ENCODE assay signal across 10 cellular contexts in genomic region chr16:68090109-68090508, GRCh38. TPM values are rescaled to one million over a fixed set of nuclear protein-coding genes. Genes with fewer than 3 reads are reported as not detected.
DNase-seq lines count a peak whose midpoint lies in the region; ATAC-seq and TF ChIP-seq lines count a peak whose summit lies in the region.
"Had no signal": no experiment of that assay in that cellular context is flagged by ENCODE, and none has a peak within 500 bp of the region (broad histone marks: within the 10 kb centered on the region; RNA-seq: fewer than 3 reads in every experiment).

No MANE protein-coding gene starts in this region.

- H3K4me3 Mint-ChIP-seq in activated T-cell treated with anti-CD3 and anti-CD28 coated beads, Interleukin-2, amount 50 U/mL, for 4 hours = peak overlapping the region; percentile 63
- peak overlapping the region in 3 of 5 experiments; percentile 3 to 52 (median 38) for H3K4me3 Mint-ChIP-seq in brain
- H3K4me3 Mint-ChIP-seq in stimulated activated effector memory CD8-positive, alpha-beta T cell treated with anti-CD3 and anti-CD28 coated beads, Interleukin-12 subunit alpha, Interleukin-12 subunit beta, amount 100 ng/mL, for 72 hours = peak overlapping the region; percentile 80

- no peaks in the 10 kb centered on the region for H3K36me3 Mint-ChIP-seq in activated T-cell treated with anti-CD3 and anti-CD28 coated beads, Interleukin-2, amount 50 U/mL, for 4 hours (ENCODE audit: insufficient read depth)
- no peaks in the 10 kb centered on the region for H3K36me3 Mint-ChIP-seq in brain
- peaks cover 23% of the 10 kb centered on the region for H3K36me3 Mint-ChIP-seq in stimulated activated effector memory CD8-positive, alpha-beta T cell treated with anti-CD3 and anti-CD28 coated beads, Interleukin-12 subunit alpha, Interleukin-12 subunit beta, amount 100 ng/mL, for 72 hours

- H3K4me1 Mint-ChIP-seq in activated T-cell treated with anti-CD3 and anti-CD28 coated beads, Interleukin-2, amount 50 U/mL, for 4 hours (ENCODE audit: low read depth) = peaks cover 70% of the 10 kb centered on the region
- H3K4me1 Mint-ChIP-seq in brain = peaks cover 72% of the 10 kb centered on the region
- peaks cover 66% of the 10 kb centered on the region for H3K4me1 Mint-ChIP-seq in stimulated activated effector memory CD8-positive, alpha-beta T cell treated with anti-CD3 and anti-CD28 coated beads, Interleukin-12 subunit alpha, Interleukin-12 subunit beta, amount 100 ng/mL, for 72 hours

- no peaks in the 10 kb centered on the region for H3K27me3 Mint-ChIP-seq in activated T-cell treated with anti-CD3 and anti-CD28 coated beads, Interleukin-2, amount 50 U/mL, for 4 hours (ENCODE audit: low read depth)
- H3K27me3 Mint-ChIP-seq in brain = peaks cover 8% of the 10 kb centered on the region

- no peaks in the 10 kb centered on the region for H3K9me3 Mint-ChIP-seq in activated T-cell treated with anti-CD3 and anti-CD28 coated beads, Interleukin-2, amount 50 U/mL, for 4 hours
- no peaks in the 10 kb centered on the region for H3K9me3 Mint-ChIP-seq in brain
- no peaks in the 10 kb centered on the region for H3K9me3 Mint-ChIP-seq in stimulated activated effector memory CD8-positive, alpha-beta T cell treated with anti-CD3 and anti-CD28 coated beads, Interleukin-12 subunit alpha, Interleukin-12 subunit beta, amount 100 ng/mL, for 72 hours

- no peak for DNase-seq in activated T-cell treated with anti-CD3 and anti-CD28 coated beads, Interleukin-2, amount 50 U/mL, for 4 hours
- DNase-seq in activated T-cell treated with anti-CD3 and anti-CD28 coated beads, Interleukin-2, amount 50 U/mL, for 48 hours = no peak
- peak; percentile 20 for DNase-seq in NOMO-1 treated with DMSO at 0.1 percent for 48 hours (lab: John Stamatoyannopoulos, UW; ENCODE audit: unreplicated experiment)
- no peak for DNase-seq in stimulated activated effector memory CD8-positive, alpha-beta T cell treated with anti-CD3 and anti-CD28 coated beads, Interleukin-12 subunit alpha, Interleukin-12 subunit beta, amount 100 ng/mL, for 72 hours (ENCODE audit: low spot score in 2 of 2)
- DNase-seq in HPDE6-E6E7 (ENCODE audit: extremely low spot score) = no peak
- DNase-seq in A172 (ENCODE audit: low spot score) = no peak
- DNase-seq: HCEC 1CT, NCI-H1105 had no signal

- TF ChIP-seq CTCF in brain (conservative IDR thresholded peaks at IDR 0.05) = no peak

- H3K27ac Mint-ChIP-seq in brain = peak overlapping the region in 2 of 5 experiments; percentile 6 to 86
- H3K27ac Mint-ChIP-seq in stimulated activated effector memory CD8-positive, alpha-beta T cell treated with anti-CD3 and anti-CD28 coated beads, Interleukin-12 subunit alpha, Interleukin-12 subunit beta, amount 100 ng/mL, for 72 hours = peak overlapping the region; percentile 75

- no peak for ATAC-seq in activated T-cell treated with anti-CD3 and anti-CD28 coated beads, Interleukin-2, amount 50 U/mL, for 4 hours
- no peak for ATAC-seq in stimulated activated effector memory CD8-positive, alpha-beta T cell treated with anti-CD3 and anti-CD28 coated beads, Interleukin-12 subunit alpha, Interleukin-12 subunit beta, amount 100 ng/mL, for 72 hours
- ATAC-seq in SK-N-SH treated with all-trans-retinoic acid at 6 μM for 48 hours = no peak

TF ChIP-seq in SK-N-SH treated with all-trans-retinoic acid at 6 μM for 48 hours, 23 proteins besides CTCF, POLR2A, EP300 and RAD21:
- TF ChIP-seq, protein P1, sequence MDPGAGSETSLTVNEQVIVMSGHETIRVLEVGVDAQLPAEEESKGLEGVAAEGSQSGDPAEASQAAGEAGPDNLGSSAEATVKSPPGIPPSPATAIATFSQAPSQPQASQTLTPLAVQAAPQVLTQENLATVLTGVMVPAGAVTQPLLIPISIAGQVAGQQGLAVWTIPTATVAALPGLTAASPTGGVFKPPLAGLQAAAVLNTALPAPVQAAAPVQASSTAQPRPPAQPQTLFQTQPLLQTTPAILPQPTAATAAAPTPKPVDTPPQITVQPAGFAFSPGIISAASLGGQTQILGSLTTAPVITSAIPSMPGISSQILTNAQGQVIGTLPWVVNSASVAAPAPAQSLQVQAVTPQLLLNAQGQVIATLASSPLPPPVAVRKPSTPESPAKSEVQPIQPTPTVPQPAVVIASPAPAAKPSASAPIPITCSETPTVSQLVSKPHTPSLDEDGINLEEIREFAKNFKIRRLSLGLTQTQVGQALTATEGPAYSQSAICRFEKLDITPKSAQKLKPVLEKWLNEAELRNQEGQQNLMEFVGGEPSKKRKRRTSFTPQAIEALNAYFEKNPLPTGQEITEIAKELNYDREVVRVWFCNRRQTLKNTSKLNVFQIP (CRISPR knock-in tag; IDR thresholded peaks at IDR 0.05; ENCODE audit: borderline replicate concordance, low read depth) = no peak
- no peak for TF ChIP-seq TOX (CRISPR knock-in tag; IDR thresholded peaks at IDR 0.05; ENCODE audit: borderline replicate concordance)
- no peak for TF ChIP-seq ISL1 (CRISPR knock-in tag; IDR thresholded peaks at IDR 0.05)
- no peak for TF ChIP-seq CREB5 (CRISPR knock-in tag; IDR thresholded peaks at IDR 0.05; ENCODE audit: low read depth)
- TF ChIP-seq CSDC2 (CRISPR knock-in tag; IDR thresholded peaks at IDR 0.05) = no peak
- no peak for TF ChIP-seq ESRRG (CRISPR knock-in tag; IDR thresholded peaks at IDR 0.05)
- TF ChIP-seq PPARA (CRISPR knock-in tag; IDR thresholded peaks at IDR 0.05; ENCODE audit: borderline replicate concordance) = no peak
- TF ChIP-seq OSR1 (CRISPR knock-in tag; IDR thresholded peaks at IDR 0.05) = no peak
- TF ChIP-seq ZFP3 (CRISPR knock-in tag; IDR thresholded peaks at IDR 0.05) = no peak
- no peak for TF ChIP-seq ZNF8 (CRISPR knock-in tag; IDR thresholded peaks at IDR 0.05)
- TF ChIP-seq TCF4 (CRISPR knock-in tag; IDR thresholded peaks at IDR 0.05; ENCODE audit: borderline replicate concordance) = no peak
- no peak for TF ChIP-seq ARNTL (CRISPR knock-in tag; IDR thresholded peaks at IDR 0.05; ENCODE audit: borderline replicate concordance, low read depth)
- no peak for TF ChIP-seq ZNF70 (CRISPR knock-in tag; IDR thresholded peaks at IDR 0.05)
- TF ChIP-seq CSRNP3 (CRISPR knock-in tag; IDR thresholded peaks at IDR 0.05) = no peak
- no peak for TF ChIP-seq SNAI2 (CRISPR knock-in tag; IDR thresholded peaks at IDR 0.05)
- TF ChIP-seq GLIS3 (CRISPR knock-in tag; IDR thresholded peaks at IDR 0.05) = no peak

RNA-seq across cellular contexts. Expression of gene NFATC3, which starts 4.9 kb away (rescaled TPM):
- total RNA-seq in activated T-cell treated with anti-CD3 and anti-CD28 coated beads, Interleukin-2, amount 50 U/mL, for 4 hours = 10 to 100 TPM; 64.8 to 72.3 (median 65.3) TPM
- polyA plus RNA-seq in brain (ENCODE audit: insufficient read depth, low read depth, low replicate concordance) = 33.2 TPM
- 13.4 and 14.3 TPM in 2 replicates for total RNA-seq in A172 (2014; rRNA removed; shearing (Covaris generic))
